Comparison of ENCODE assay signal across 19 cellular contexts in genomic region chr10:122198631-122199030, GRCh38.
DNase-seq lines count a peak whose midpoint lies in the region; ATAC-seq, FAIRE-seq and TF ChIP-seq lines count a peak whose summit lies in the region.
"Had no signal": no experiment of that assay in that cellular context is flagged by ENCODE, and none has a peak within 500 bp of the region (broad histone marks: within the 10 kb centered on the region; RNA-seq: fewer than 3 reads in every experiment).

No MANE protein-coding gene starts in this region.

- peaks cover 7 to 28% (median 24%) of the 10 kb centered on the region in 4 experiments; a peak in 7 of 8 replicates for H3K36me3 ChIP-seq in H1 (ENCODE audit: control insufficient read depth in 2 of 4, insufficient read depth in 4 of 4, low read length in 3 of 4)
- no peaks in the 10 kb centered on the region for H3K36me3 ChIP-seq in naive thymus-derived CD4-positive, alpha-beta T cell (ENCODE audit: control insufficient read depth in 2 of 3, insufficient read depth in 3 of 3, low read length in 3 of 3)
- peaks cover 26% of the 10 kb centered on the region for H3K36me3 ChIP-seq in upper lobe of right lung

- no peak for TF ChIP-seq POLR2A in H1 (IDR thresholded peaks at IDR 0.05; ENCODE audit: control extremely low read depth in 1 of 2, low read depth in 2 of 2, low read length in 2 of 2)

- H3K27me3 ChIP-seq in H1 (replicated peaks in 1 of 4; ENCODE audit: control insufficient read depth in 3 of 4, extremely low read depth in 1 of 4, insufficient read depth in 3 of 4, low read length in 3 of 4) (no peaks in the 10 kb centered on the region), upper lobe of right lung (no peaks in the 10 kb centered on the region)
- no peaks in the 10 kb centered on the region for H3K27me3 ChIP-seq in naive thymus-derived CD4-positive, alpha-beta T cell (ENCODE audit: control insufficient read depth in 2 of 2, insufficient read depth in 2 of 2, low read length in 2 of 2)

- H2BK20ac ChIP-seq in H1 (ENCODE audit: low read length): no peak overlapping the region

- no peaks in the 10 kb centered on the region; a peak in 1 of 4 replicates for H3K9me3 ChIP-seq in H1 (ENCODE audit: insufficient read depth in 2 of 2, low read depth in 1 of 2, low read length in 1 of 2)
- no peaks in the 10 kb centered on the region for H3K9me3 ChIP-seq in naive thymus-derived CD4-positive, alpha-beta T cell (ENCODE audit: control insufficient read depth in 2 of 3, low read length in 3 of 3)
- H3K9me3 ChIP-seq in upper lobe of right lung: no peaks in the 10 kb centered on the region

- CTCF ChIA-PET in H1 (lab: Charles Lee; ENCODE audit: partially characterized antibody): interaction anchor here (0.9 to 2.8 kb wide), 9 partner anchors 9 to 147 kb away, joined by 3 to 12 read pairs (median 3); no protein-coding TSS in a partner anchor
- CTCF ChIA-PET in naive thymus-derived CD4-positive, alpha-beta T cell (lab: Charles Lee): no interaction called here

- TF ChIP-seq CTCF in H1 (IDR thresholded peaks at IDR 0.05; ENCODE audit: control extremely low read depth in 1 of 3, insufficient read depth in 1 of 3, low read depth in 1 of 3, low read length in 3 of 3) (no peak), upper lobe of right lung (IDR thresholded peaks at IDR 0.05) (no peak)

- H3K27ac ChIP-seq in H1 (ENCODE audit: low read depth, low read length) (no peak overlapping the region), upper lobe of right lung (no peak overlapping the region)
- H3K27ac ChIP-seq in naive thymus-derived CD4-positive, alpha-beta T cell (ENCODE audit: low read depth, low read length): no peak overlapping the region

- no peaks in the 10 kb centered on the region for H3K36me3 Mint-ChIP-seq in naive thymus-derived CD4-positive, alpha-beta T cell

- no peak overlapping the region for H2AFZ ChIP-seq in H1 (ENCODE audit: low read length)

- no peak for TF ChIP-seq RAD21 in H1 (IDR thresholded peaks at IDR 0.05 in 1 of 2, conservative IDR thresholded peaks at IDR 0.05 in 1 of 2; ENCODE audit: low read depth in 2 of 2, low read length in 2 of 2)

- no peaks in the 10 kb centered on the region for H3K9me3 Mint-ChIP-seq in naive thymus-derived CD4-positive, alpha-beta T cell
- H3K9me3 Mint-ChIP-seq: CD4-positive, alpha-beta T cell had no signal

- no peaks in the 10 kb centered on the region for H3K4me1 Mint-ChIP-seq in naive thymus-derived CD4-positive, alpha-beta T cell
- H3K4me1 Mint-ChIP-seq: B cell had no signal

- no peak for TF ChIP-seq EP300 in H1 (IDR thresholded peaks at IDR 0.05; ENCODE audit: borderline replicate concordance in 1 of 2, low read depth in 2 of 2, low read length in 2 of 2)

- no peak overlapping the region for H2BK120ac ChIP-seq in H1 (replicated peaks; ENCODE audit: low read depth, low read length)

- WGBS in H1 (ENCODE audit: extremely low coverage in 1 of 2, insufficient coverage in 1 of 2, insufficient read length in 1 of 2, insufficient replicate concordance in 2 of 2, low coverage in 1 of 2, low lambda C conversion rate in 2 of 2, missing lambda C conversion rate in 1 of 2), 2 experiments: 89% methylated on average over 12 of the region's 12 CpGs; no CpG with 5 or more reads in 1 of the 2 experiments

- no peak overlapping the region for H3K14ac ChIP-seq in H1 (ENCODE audit: insufficient read length)

- H3K23ac ChIP-seq in H1 (ENCODE audit: insufficient read length): no peak overlapping the region

- peaks cover 0 to 4% (median 0%) of the 10 kb centered on the region in 5 donors for H3K27me3 Mint-ChIP-seq in naive thymus-derived CD4-positive, alpha-beta T cell
- H3K27me3 Mint-ChIP-seq: CD4-positive, alpha-beta T cell had no signal

- no peak overlapping the region for H3K56ac ChIP-seq in H1 (replicated peaks; ENCODE audit: insufficient read length, low read depth, low read length)

- no peak overlapping the region for H4K5ac ChIP-seq in H1 (ENCODE audit: insufficient read length, low read depth, low read length)

- no peak overlapping the region for H3K18ac ChIP-seq in H1 (ENCODE audit: extremely low read depth, low read length)

- H3K79me1 ChIP-seq in H1 (ENCODE audit: low read depth, low read length): peaks cover 18% of the 10 kb centered on the region

- no peak overlapping the region for H3K27ac Mint-ChIP-seq in naive thymus-derived CD4-positive, alpha-beta T cell
- H3K27ac Mint-ChIP-seq: B cell; CD4-positive, alpha-beta T cell had no signal

- H2BK12ac ChIP-seq in H1 (ENCODE audit: low read depth, low read length): no peak overlapping the region

- no peaks in the 10 kb centered on the region for H3K23me2 ChIP-seq in H1 (ENCODE audit: low read depth, low read length)

- H4K20me1 ChIP-seq in H1 (replicated peaks in 1 of 2; ENCODE audit: control insufficient read depth in 1 of 2, insufficient read depth in 2 of 2, low read length in 2 of 2): peaks cover 3 to 7% of the 10 kb centered on the region in 2 experiments

- peak overlapping the region; percentile 35; the same call in 1 of the 2 replicates for H2BK5ac ChIP-seq in H1 (ENCODE audit: low read depth, low read length)

- POLR2A ChIA-PET in H1 (lab: Charles Lee; ENCODE audit: partially characterized antibody): interaction anchor here (1.3 kb wide), 2 partner anchors 23 to 270 kb away, joined by 3 read pairs; partner anchors contain the start of gene ATE1
- POLR2A ChIA-PET in naive thymus-derived CD4-positive, alpha-beta T cell (lab: Charles Lee): no interaction called here

- H3K4me1 ChIP-seq in H1 (replicated peaks in 1 of 4; ENCODE audit: control insufficient read depth in 3 of 4, insufficient read depth in 4 of 4, low read length in 3 of 4): 0 out of 7 replicates have a peak, but pooled peaks cover 0 to 3% (median 0%) of the 10 kb centered on the region in 4 experiments
- H3K4me1 ChIP-seq in naive thymus-derived CD4-positive, alpha-beta T cell (ENCODE audit: control insufficient read depth in 2 of 2, insufficient read depth in 2 of 2, low read length in 2 of 2): no peaks in the 10 kb centered on the region
- no peaks in the 10 kb centered on the region for H3K4me1 ChIP-seq in upper lobe of right lung

- no peak overlapping the region for H3K4me3 Mint-ChIP-seq in naive thymus-derived CD4-positive, alpha-beta T cell
- H3K4me3 Mint-ChIP-seq: B cell; CD4-positive, alpha-beta T cell had no signal

- H3K79me2 ChIP-seq in H1 (ENCODE audit: control insufficient read depth in 1 of 2, insufficient read depth in 2 of 2, low read length in 2 of 2): peaks cover 0 to 27% of the 10 kb centered on the region in 2 experiments; a peak in 2 of 4 replicates

- H2AK5ac ChIP-seq in H1 (ENCODE audit: low read depth, low read length): no peak overlapping the region

- peak; percentile 53 for ATAC-seq in left ventricle myocardium superior
- peak; percentile 24 for ATAC-seq in naive thymus-derived CD4-positive, alpha-beta T cell
- ATAC-seq in upper lobe of right lung: peak; percentile 12
- ATAC-seq in HG02588 (IDR thresholded peaks at IDR 0.05; ENCODE audit: unreplicated experiment): no peak
- ATAC-seq: PC-3 had no signal

- no peak overlapping the region for H3K4ac ChIP-seq in H1 (replicated peaks; ENCODE audit: insufficient read length, low read depth, low read length)

- H4K8ac ChIP-seq in H1 (ENCODE audit: extremely low read depth, insufficient read depth, low read length): no peak overlapping the region

- no peak overlapping the region for H3K4me3 ChIP-seq in H1 (ENCODE audit: extremely low read depth in 1 of 4, insufficient read depth in 2 of 4, low read depth in 3 of 4, low read length in 4 of 4)
- H3K4me3 ChIP-seq in naive thymus-derived CD4-positive, alpha-beta T cell (ENCODE audit: low read length): no peak overlapping the region
- no peak overlapping the region for H3K4me3 ChIP-seq in upper lobe of right lung

- DNase-seq in H1 (ENCODE audit: low read depth in 1 of 2, low spot score in 2 of 2) (no peak), left ventricle myocardium superior (peak; percentile 56), upper lobe of right lung (no peak), H4 (ENCODE audit: low spot score) (no peak), NCI-H2171 (lab: John Stamatoyannopoulos, UW) (no peak)
- no peak for DNase-seq in naive thymus-derived CD4-positive, alpha-beta T cell
- DNase-seq: ACHN; CD4-positive, alpha-beta T cell; DMS79 treated with DMSO at 0.1 percent for 48 hours; KG1; NCI-H1694; NCI-H446 treated with DMSO at 0.1 percent for 48 hours; NCI-H748 treated with DMSO at 0.1 percent for 48 hours; PC-3 had no signal

- no peak overlapping the region for H4K91ac ChIP-seq in H1 (replicated peaks; ENCODE audit: insufficient read length, low read length)

- no peak overlapping the region for H2BK15ac ChIP-seq in H1 (ENCODE audit: low read length)

- no peak overlapping the region for H3K9ac ChIP-seq in H1 (replicated peaks in 1 of 4; ENCODE audit: extremely low read depth in 1 of 4, low read depth in 3 of 4, low read length in 3 of 4)

- intact Hi-C loops in left ventricle myocardium superior (cut with micrococcal nuclease): no loop called here
- intact Hi-C loops in naive thymus-derived CD4-positive, alpha-beta T cell (cut with micrococcal nuclease): no loop called here
- intact Hi-C loops in upper lobe of right lung (cut with DNase I): no loop called here

- no peak overlapping the region for H3K4me2 ChIP-seq in H1 (ENCODE audit: insufficient read depth in 1 of 2, low read depth in 2 of 2, low read length in 2 of 2)

- FAIRE-seq in H1 (lab: Jason Lieb, UNC): no peak
- FAIRE-seq: D721Med, G401.6, GM12891 had no signal
